10 cellular contexts compared by ENCODE assay signal in the genomic region with DNA sequence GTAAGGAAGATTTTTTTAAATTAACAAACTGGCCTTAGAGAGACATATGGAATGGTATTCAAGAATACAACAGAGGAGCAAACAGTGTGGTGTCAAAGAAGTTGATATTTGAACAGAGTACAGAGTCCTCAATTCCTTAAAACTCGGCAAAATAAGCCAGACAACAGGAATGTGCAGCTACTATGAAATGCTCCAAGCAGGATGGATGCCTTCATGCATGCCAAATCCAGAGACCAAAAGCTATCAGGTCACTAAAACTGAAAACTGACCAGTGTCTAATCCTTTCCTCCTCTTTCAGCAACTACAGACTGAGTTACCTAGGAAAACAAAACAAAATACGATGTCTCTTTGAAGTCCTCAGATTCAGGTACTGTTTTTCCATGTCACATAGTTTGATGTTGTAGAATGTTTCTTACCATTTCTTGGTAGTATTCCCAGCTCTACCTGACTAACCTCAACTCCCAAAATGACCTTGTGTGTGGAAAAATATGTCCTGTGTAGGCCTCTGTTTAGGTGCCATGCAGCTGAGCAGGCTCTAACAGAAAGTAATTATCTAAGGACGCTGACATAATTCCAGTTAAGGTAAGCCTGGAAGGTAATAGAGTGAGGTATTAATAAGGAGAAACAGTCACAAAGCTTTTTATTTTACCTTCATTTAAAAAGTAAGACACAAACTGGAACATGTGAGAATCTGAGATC. TPM values are rescaled to one million over a fixed set of nuclear protein-coding genes. Genes with fewer than 3 reads are reported as not detected.
DNase-seq lines count a peak whose midpoint lies in the region; ATAC-seq and TF ChIP-seq lines count a peak whose summit lies in the region.
"Had no signal": no experiment of that assay in that cellular context is flagged by ENCODE, and none has a peak within 500 bp of the region (broad histone marks: within the 10 kb centered on the region; RNA-seq: fewer than 3 reads in every experiment).

No MANE protein-coding gene starts in this region.

- no peaks in the 10 kb centered on the region for H3K27me3 Mint-ChIP-seq in natural killer cell (ENCODE audit: low read depth in 2 of 2)
- no peaks in the 10 kb centered on the region for H3K27me3 Mint-ChIP-seq in natural killer cell treated with Interleukin-12 subunit alpha and Interleukin-12 subunit beta and Interleukin-15 and Interleukin-18, amount 100 ng/mL, for 72 hours

- H3K4me1 ChIP-seq in Panc1 (ENCODE audit: control insufficient read depth, insufficient read depth, low read length) (peaks cover 71% of the 10 kb centered on the region), hepatocyte (ENCODE audit: insufficient read depth) (peaks cover 14% of the 10 kb centered on the region)

- DNase-seq in natural killer cell (no peak), Panc1 (ENCODE audit: low read depth, low spot score) (no peak), hepatocyte (ENCODE audit: low spot score) (no peak), anterior cingulate cortex (lab: John Stamatoyannopoulos, UW) (no peak), Ammon's horn (ENCODE audit: low spot score) (no peak), sciatic nerve (ENCODE audit: low spot score) (no peak)
- no peak for DNase-seq in natural killer cell treated with Interleukin-12 subunit alpha and Interleukin-12 subunit beta and Interleukin-15 and Interleukin-18, amount 100 ng/mL, for 72 hours (ENCODE audit: low spot score)
- DNase-seq: activated CD4-positive, alpha-beta T cell treated with anti-CD3 and anti-CD28 coated beads, Interleukin-2, amount 50 U/mL, for 4 hours; trophoblast cell had no signal

- ATAC-seq in natural killer cell (peak in 1 of 3 donors; percentile 5), Panc1 (peak; percentile 51), sciatic nerve (no peak), GM18519 (IDR thresholded peaks at IDR 0.05; ENCODE audit: low FRiP score, unreplicated experiment) (no peak)
- ATAC-seq in natural killer cell treated with Interleukin-12 subunit alpha and Interleukin-12 subunit beta and Interleukin-15 and Interleukin-18, amount 100 ng/mL, for 72 hours, result no peak

- 35% methylated on average over 3 of the region's 3 CpGs for WGBS in hepatocyte (ENCODE audit: low lambda C conversion rate, missing lambda C conversion rate)

- BruUV-seq in Panc1 (replicated peaks; lab: Mats Ljungman, UMichigan), result TSS peak; percentile 15

- H3K4me3 ChIP-seq in Panc1 (ENCODE audit: low read depth in 2 of 2, low read length in 2 of 2) (peak overlapping the region; percentile 3 to 19; a peak in 3 of 4 replicates), hepatocyte (no peak overlapping the region)

- H3K36me3 ChIP-seq in Panc1 (ENCODE audit: control insufficient read depth, insufficient read depth, low read length) (no peaks in the 10 kb centered on the region), hepatocyte (replicated peaks; ENCODE audit: insufficient read depth, low read depth) (no peaks in the 10 kb centered on the region)

- peaks cover 92% of the 10 kb centered on the region for H4K20me1 ChIP-seq in hepatocyte (ENCODE audit: insufficient read depth, poor library complexity, severe bottlenecking)

- in situ Hi-C loops in Panc1 (cut with HindIII; ENCODE audit: low pct_unique_long_range_greater_than_20kb, low sequenced_read_pairs), result no loop called here

- H3K4me1 Mint-ChIP-seq in natural killer cell, result peaks cover 59 to 69% of the 10 kb centered on the region in 2 donors
- H3K4me1 Mint-ChIP-seq in natural killer cell treated with Interleukin-12 subunit alpha and Interleukin-12 subunit beta and Interleukin-15 and Interleukin-18, amount 100 ng/mL, for 72 hours (ENCODE audit: low read depth in 2 of 2), result peaks cover 43 to 53% of the 10 kb centered on the region in 2 donors

- H3K79me2 ChIP-seq in hepatocyte, result peaks cover 100% of the 10 kb centered on the region

- peak overlapping the region; percentile 40 for H3K4me2 ChIP-seq in hepatocyte

- no peaks in the 10 kb centered on the region for H3K27me3 ChIP-seq in Panc1 (ENCODE audit: control insufficient read depth, insufficient read depth, low read length)
- no peaks in the 10 kb centered on the region for H3K27me3 ChIP-seq in hepatocyte

- peak overlapping the region; percentile 54 to 64 for H3K27ac Mint-ChIP-seq in natural killer cell
- H3K27ac Mint-ChIP-seq in natural killer cell treated with Interleukin-12 subunit alpha and Interleukin-12 subunit beta and Interleukin-15 and Interleukin-18, amount 100 ng/mL, for 72 hours, result peak overlapping the region in 1 of 2 donors; percentile 54

- no peak overlapping the region for H2AFZ ChIP-seq in hepatocyte

- POLR2A ChIA-PET in Panc1 (lab: Charles Lee), result no interaction called here

- H3K4me3 Mint-ChIP-seq in natural killer cell, result no peak overlapping the region
- no peak overlapping the region for H3K4me3 Mint-ChIP-seq in natural killer cell treated with Interleukin-12 subunit alpha and Interleukin-12 subunit beta and Interleukin-15 and Interleukin-18, amount 100 ng/mL, for 72 hours

- CTCF ChIA-PET in Panc1 (lab: Charles Lee), result no interaction called here

- TF ChIP-seq CTCF in natural killer cell (IDR thresholded peaks at IDR 0.05) (no peak), Panc1 (IDR thresholded peaks at IDR 0.05) (no peak), hepatocyte (IDR thresholded peaks at IDR 0.05; ENCODE audit: poor library complexity) (no peak)

- no peaks in the 10 kb centered on the region for H3K36me3 Mint-ChIP-seq in natural killer cell
- no peaks in the 10 kb centered on the region for H3K36me3 Mint-ChIP-seq in natural killer cell treated with Interleukin-12 subunit alpha and Interleukin-12 subunit beta and Interleukin-15 and Interleukin-18, amount 100 ng/mL, for 72 hours

- H3K9me3 ChIP-seq in Panc1 (ENCODE audit: control insufficient read depth, insufficient read depth, low read depth, low read length), result no peaks in the 10 kb centered on the region
- H3K9me3 ChIP-seq in hepatocyte (ENCODE audit: low read depth), result no peaks in the 10 kb centered on the region

- intact Hi-C loops in natural killer cell (cut with micrococcal nuclease) (no loop called here), Panc1 (cut with micrococcal nuclease; ENCODE audit: unreplicated experiment) (no loop called here), sciatic nerve (cut with DNase I) (no loop called here)

- no peaks in the 10 kb centered on the region for H3K9me2 ChIP-seq in hepatocyte (replicated peaks; ENCODE audit: insufficient read depth)

- H3K27ac ChIP-seq in Panc1 (ENCODE audit: low read length), result peak overlapping the region; percentile 84
- H3K27ac ChIP-seq in hepatocyte, result peak overlapping the region; percentile 24

- H3K9me3 Mint-ChIP-seq in natural killer cell, result no peaks in the 10 kb centered on the region
- no peaks in the 10 kb centered on the region for H3K9me3 Mint-ChIP-seq in natural killer cell treated with Interleukin-12 subunit alpha and Interleukin-12 subunit beta and Interleukin-15 and Interleukin-18, amount 100 ng/mL, for 72 hours

RNA-seq across cellular contexts. Expression of a gene that starts 46.9 kb away (rescaled TPM):
- total RNA-seq in natural killer cell, result 100 to 1,000 TPM in 1 of 3 donors, 10 to 100 TPM in 2; 74.6 to 118 (median 81.7) TPM
- total RNA-seq in natural killer cell treated with Interleukin-12 subunit alpha and Interleukin-12 subunit beta and Interleukin-15 and Interleukin-18, amount 100 ng/mL, for 72 hours, result 100 to 1,000 TPM; 119 to 162 TPM
- 192 TPM for total RNA-seq in Panc1 (2021; ENCODE audit: unreplicated experiment)
- polyA plus RNA-seq in Panc1 (2012; ENCODE audit: insufficient read length), result 57.6 TPM
- 122 and 165 TPM in 2 replicates for total RNA-seq in hepatocyte
- 30.2 and 30.4 TPM in 2 replicates for polyA plus RNA-seq in hepatocyte
- 182 TPM for total RNA-seq in sciatic nerve
